ENCODE assay signal across 33 cellular contexts in the genomic region with DNA sequence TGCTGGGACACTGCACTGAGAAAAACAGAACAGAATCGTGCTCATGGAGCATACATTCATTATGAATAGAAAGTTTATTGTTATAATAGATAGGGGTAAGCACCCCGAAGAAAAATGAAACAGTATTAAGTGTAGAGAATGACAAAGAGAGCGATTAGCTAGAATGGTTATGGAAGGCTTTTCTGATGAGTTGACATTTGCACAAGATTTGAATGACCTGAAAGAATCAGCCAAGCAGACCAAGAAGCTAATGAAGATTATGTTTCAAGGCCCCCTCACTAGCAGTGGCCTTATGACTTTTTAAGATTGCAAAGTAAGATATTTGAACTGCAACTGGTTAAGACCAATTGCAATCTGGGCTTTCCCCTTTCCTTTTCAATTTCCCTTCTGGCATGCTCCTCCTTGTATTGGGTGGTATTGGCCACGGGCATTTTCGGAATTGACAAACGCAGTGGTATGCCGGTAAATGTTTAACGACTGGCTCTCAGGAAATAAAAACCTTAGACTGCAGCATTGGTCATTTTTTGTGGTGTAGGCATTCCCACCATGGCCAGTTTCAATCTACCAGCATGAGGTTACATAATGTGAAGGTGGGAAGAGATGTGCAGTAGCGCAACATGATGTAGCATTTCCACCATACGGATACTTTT.
"Had no signal": no experiment of that assay in that cellular context is flagged by ENCODE, and none has a peak within 500 bp of the region (broad histone marks: within the 10 kb centered on the region; RNA-seq: fewer than 3 reads in every experiment).

No MANE protein-coding gene starts in this region.

- H3K36me3 Mint-ChIP-seq: activated CD4-positive, alpha-beta memory T cell treated with anti-CD3 and anti-CD28 coated beads for 36 hours; activated naive CD4-positive, alpha-beta T cell treated with anti-CD3 and anti-CD28 coated beads, Interleukin-2, amount 50 U/mL, for 24 hours; activated naive CD8-positive, alpha-beta T cell treated with anti-CD3 and anti-CD28 coated beads for 36 hours had no signal

- ATAC-seq: activated CD4-positive, alpha-beta T cell treated with anti-CD3 and anti-CD28 coated beads for 36 hours; activated CD8-positive, alpha-beta memory T cell treated with anti-CD3 and anti-CD28 coated beads, Interleukin-2, amount 10 ng/mL, durations not matched to agents 7 days and 5 days; activated CD8-positive, alpha-beta T cell treated with anti-CD3 and anti-CD28 coated beads, Interleukin-2, amount 10 ng/mL, durations not matched to agents 7 days and 5 days; activated naive CD8-positive, alpha-beta T cell treated with anti-CD3 and anti-CD28 coated beads, Interleukin-2, amount 50 U/mL, for 24 hours; body of pancreas; gastroesophageal sphincter had no signal

- H3K36me3 ChIP-seq: adrenal gland, esophagus squamous epithelium, gastroesophageal sphincter had no signal

- H3K9me3 ChIP-seq: adrenal gland, body of pancreas, esophagus squamous epithelium, gastroesophageal sphincter had no signal

- H3K27me3 Mint-ChIP-seq: activated CD4-positive, alpha-beta memory T cell treated with anti-CD3 and anti-CD28 coated beads for 36 hours; activated CD8-positive, alpha-beta memory T cell treated with anti-CD3 and anti-CD28 coated beads, Interleukin-2, amount 10 ng/mL, durations not matched to agents 7 days and 5 days; activated naive CD4-positive, alpha-beta T cell treated with anti-CD3 and anti-CD28 coated beads, Interleukin-2, amount 50 U/mL, for 24 hours; activated naive CD8-positive, alpha-beta T cell treated with anti-CD3 and anti-CD28 coated beads for 36 hours; activated naive CD8-positive, alpha-beta T cell treated with anti-CD3 and anti-CD28 coated beads, Interleukin-2, amount 50 U/mL, for 24 hours had no signal

- DNase-seq: activated CD4-positive, alpha-beta memory T cell treated with anti-CD3 and anti-CD28 coated beads for 36 hours; activated CD4-positive, alpha-beta T cell treated with anti-CD3 and anti-CD28 coated beads for 36 hours; activated CD4-positive, alpha-beta T cell treated with anti-CD3 and anti-CD28 coated beads, Interleukin-2, amount 10 ng/mL, durations not matched to agents 24 days and 14 days; activated CD4-positive, CD25-positive, alpha-beta regulatory T cell; activated CD4-positive, CD25-positive, alpha-beta regulatory T cell treated with anti-CD3 and anti-CD28 coated beads, Interleukin-2, amount 50 U/mL, for 72 hours; activated CD8-positive, alpha-beta memory T cell treated with anti-CD3 and anti-CD28 coated beads, Interleukin-2, amount 10 ng/mL, durations not matched to agents 7 days and 5 days; activated CD8-positive, alpha-beta memory T cell treated with anti-CD3 and anti-CD28 coated beads, Interleukin-2, amount 50 U/mL, for 4 hours; activated CD8-positive, alpha-beta T cell treated with anti-CD3 and anti-CD28 coated beads, Interleukin-2, amount 10 ng/mL, durations not matched to agents 7 days and 5 days; activated effector memory CD4-positive, alpha-beta T cell treated with anti-CD3 and anti-CD28 coated beads, Interleukin-2, amount 50 U/mL, for 16 hours; activated naive CD4-positive, alpha-beta T cell treated with anti-CD3 and anti-CD28 coated beads for 36 hours; activated naive CD8-positive, alpha-beta T cell treated with anti-CD3 and anti-CD28 coated beads for 36 hours; activated naive CD8-positive, alpha-beta T cell treated with anti-CD3 and anti-CD28 coated beads, Interleukin-2, amount 50 U/mL, for 24 hours; activated T-cell treated with anti-CD3 and anti-CD28 coated beads, Interleukin-2, amount 50 U/mL, for 1 hour; activated T-cell treated with anti-CD3 and anti-CD28 coated beads, Interleukin-2, amount 50 U/mL, for 48 hours; adrenal gland; amygdala; aorta; body of pancreas; caudate nucleus; cortex of kidney; dermis blood vessel endothelial cell; effector CD4-positive, alpha-beta T cell; esophagus squamous epithelium; foreskin melanocyte; T-helper 2 cell had no signal

- FAIRE-seq: colon, endometrium, endothelial cell of umbilical vein had no signal

- H3K4me3 ChIP-seq: adrenal gland, body of pancreas, esophagus squamous epithelium, gastroesophageal sphincter had no signal

- H3K4me1 ChIP-seq: adrenal gland, esophagus squamous epithelium, gastroesophageal sphincter had no signal

- H3K9me3 Mint-ChIP-seq: activated CD4-positive, alpha-beta memory T cell treated with anti-CD3 and anti-CD28 coated beads for 36 hours; activated naive CD4-positive, alpha-beta T cell treated with anti-CD3 and anti-CD28 coated beads for 36 hours; activated naive CD4-positive, alpha-beta T cell treated with anti-CD3 and anti-CD28 coated beads, Interleukin-2, amount 50 U/mL, for 24 hours; activated naive CD8-positive, alpha-beta T cell treated with anti-CD3 and anti-CD28 coated beads, Interleukin-2, amount 50 U/mL, for 24 hours; activated T-helper 1 cell treated with anti-CD3 and anti-CD28 coated beads, Interleukin-12 subunit alpha, Interleukin-12 subunit beta, Interleukin-2, Interleukin-4 antibody, amounts not matched to agents 30 ng/mL and 10 ng/mL and 1 ng/mL, durations not matched to agents 14 hours and 24 hours and 36 hours had no signal

- H3K4me3 Mint-ChIP-seq: activated CD4-positive, alpha-beta memory T cell treated with anti-CD3 and anti-CD28 coated beads for 36 hours; activated CD4-positive, alpha-beta T cell treated with anti-CD3 and anti-CD28 coated beads for 36 hours; activated CD4-positive, alpha-beta T cell treated with anti-CD3 and anti-CD28 coated beads, Interleukin-2, amount 10 ng/mL, durations not matched to agents 24 days and 14 days; activated CD8-positive, alpha-beta memory T cell treated with anti-CD3 and anti-CD28 coated beads, Interleukin-2, amount 10 ng/mL, durations not matched to agents 7 days and 5 days; activated CD8-positive, alpha-beta T cell treated with anti-CD3 and anti-CD28 coated beads, Interleukin-2, amount 10 ng/mL, durations not matched to agents 7 days and 5 days; activated naive CD4-positive, alpha-beta T cell treated with anti-CD3 and anti-CD28 coated beads for 36 hours; activated naive CD4-positive, alpha-beta T cell treated with anti-CD3 and anti-CD28 coated beads, Interleukin-2, amount 50 U/mL, for 24 hours; activated naive CD8-positive, alpha-beta T cell treated with anti-CD3 and anti-CD28 coated beads for 36 hours; activated naive CD8-positive, alpha-beta T cell treated with anti-CD3 and anti-CD28 coated beads, Interleukin-2, amount 50 U/mL, for 24 hours; activated T-helper 1 cell treated with anti-CD3 and anti-CD28 coated beads, Interleukin-12 subunit alpha, Interleukin-12 subunit beta, Interleukin-2, Interleukin-4 antibody, amounts not matched to agents 30 ng/mL and 10 ng/mL and 1 ng/mL, durations not matched to agents 14 hours and 24 hours and 36 hours had no signal

- H3K27ac ChIP-seq: adrenal gland, body of pancreas, epithelial cell of prostate, esophagus squamous epithelium, gastroesophageal sphincter had no signal

- H3K27ac Mint-ChIP-seq: activated CD4-positive, alpha-beta memory T cell treated with anti-CD3 and anti-CD28 coated beads for 36 hours; activated CD4-positive, alpha-beta T cell treated with anti-CD3 and anti-CD28 coated beads for 36 hours; activated CD4-positive, alpha-beta T cell treated with anti-CD3 and anti-CD28 coated beads, Interleukin-2, amount 10 ng/mL, durations not matched to agents 24 days and 14 days; activated CD8-positive, alpha-beta memory T cell treated with anti-CD3 and anti-CD28 coated beads, Interleukin-2, amount 10 ng/mL, durations not matched to agents 7 days and 5 days; activated CD8-positive, alpha-beta T cell treated with anti-CD3 and anti-CD28 coated beads, Interleukin-2, amount 10 ng/mL, durations not matched to agents 7 days and 5 days; activated naive CD4-positive, alpha-beta T cell treated with anti-CD3 and anti-CD28 coated beads for 36 hours; activated naive CD4-positive, alpha-beta T cell treated with anti-CD3 and anti-CD28 coated beads, Interleukin-2, amount 50 U/mL, for 24 hours; activated naive CD8-positive, alpha-beta T cell treated with anti-CD3 and anti-CD28 coated beads for 36 hours; activated naive CD8-positive, alpha-beta T cell treated with anti-CD3 and anti-CD28 coated beads, Interleukin-2, amount 50 U/mL, for 24 hours; activated T-helper 1 cell treated with anti-CD3 and anti-CD28 coated beads, Interleukin-12 subunit alpha, Interleukin-12 subunit beta, Interleukin-2, Interleukin-4 antibody, amounts not matched to agents 30 ng/mL and 10 ng/mL and 1 ng/mL, durations not matched to agents 14 hours and 24 hours and 36 hours; activated T-helper 2 cell treated with anti-CD3 and anti-CD28 coated beads, Interferon-gamma antibody, Interleukin-2, Interleukin-4, amounts not matched to agents 10 μg/mL and 5 μg/mL and 100 μg/mL, durations not matched to agents 14 hours and 24 hours and 36 hours had no signal

- H3K27me3 ChIP-seq: adrenal gland, body of pancreas, esophagus squamous epithelium, gastroesophageal sphincter had no signal
